Comparison of ENCODE assay signal across 8 cellular contexts in the genomic region with DNA sequence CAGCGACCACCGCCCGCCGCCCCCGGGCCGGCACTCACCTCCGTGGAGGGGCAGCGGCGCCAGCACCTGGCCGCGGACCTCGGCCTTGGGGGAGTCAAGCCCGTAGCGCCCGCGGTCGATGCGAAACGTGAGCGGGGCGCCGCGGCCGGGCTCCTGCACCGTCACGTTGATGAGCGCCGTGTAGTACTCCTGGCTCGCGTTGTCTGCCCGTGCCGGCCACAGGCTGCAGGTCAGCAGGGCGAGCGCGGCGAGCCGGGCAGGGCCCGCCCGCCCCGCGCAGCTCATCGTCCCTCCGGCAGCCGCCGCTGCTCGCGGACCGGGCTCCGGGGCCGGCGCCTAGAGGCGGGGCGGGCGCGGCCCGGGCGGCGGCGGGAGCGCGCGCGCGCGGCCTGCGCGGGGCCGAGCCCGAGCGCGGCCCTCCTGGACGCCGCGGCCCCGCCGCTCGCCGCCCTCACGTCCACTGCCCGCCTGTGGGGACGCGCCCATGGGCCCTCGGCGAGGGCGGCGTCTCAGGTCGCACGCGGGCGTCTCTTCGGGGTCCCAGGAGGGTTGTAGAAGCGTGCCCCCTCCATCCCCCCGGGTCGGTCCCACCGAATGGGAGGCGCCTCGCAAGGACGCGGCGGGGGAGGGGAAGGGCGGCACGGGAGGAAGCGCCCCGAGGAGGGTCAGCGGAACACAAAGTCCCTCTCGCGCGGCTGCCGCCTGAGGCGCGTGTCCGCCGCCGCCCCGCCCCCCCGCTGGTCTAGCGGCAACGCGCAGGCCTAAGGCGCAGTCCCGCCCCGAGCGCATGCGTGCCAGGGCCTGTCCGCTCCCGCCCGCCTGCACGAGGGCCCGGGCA. TPM values are rescaled to one million over a fixed set of nuclear protein-coding genes. Genes with fewer than 3 reads are reported as not detected.
A peak's percentile ranks its signal among the peaks of the same experiment; 100 is the strongest.
DNase-seq lines count a peak whose midpoint lies in the region; ATAC-seq and TF ChIP-seq lines count a peak whose summit lies in the region.

Gene RNF130 (minus strand): TSS at position 342 of the 838 bp plus-strand sequence. CDS start 57 bp downstream, at position 285.

- intact Hi-C loops in cardiac septum (cut with DNase I), result loop anchor here (5.0 kb wide), 1 partner anchor 164 kb away; the partner anchor contains the start of gene TBC1D9B

- H3K4me1 Mint-ChIP-seq in T-helper 17 cell, result peaks cover 19% of the 10 kb centered on the region

- no peaks in the 10 kb centered on the region for H3K36me3 ChIP-seq in trophoblast cell (ENCODE audit: control insufficient read depth in 1 of 2, insufficient read depth in 2 of 2, low read length in 2 of 2)
- no peaks in the 10 kb centered on the region for H3K36me3 ChIP-seq in thymus (ENCODE audit: control insufficient read depth, insufficient read depth)

- peak within 1 kb of the TSS; percentile 83 for H3K18ac ChIP-seq in trophoblast cell (ENCODE audit: low read length)

- H2BK5ac ChIP-seq in trophoblast cell (ENCODE audit: low read depth, low read length, poor library complexity), result peak within 1 kb of the TSS; percentile 74

- H3K27me3 ChIP-seq in trophoblast cell (ENCODE audit: insufficient read depth, low read length) (no peaks in the 10 kb centered on the region), thymus (ENCODE audit: control insufficient read depth, insufficient read depth) (peaks cover 37% of the 10 kb centered on the region)

- WGBS in trophoblast cell (ENCODE audit: extremely low coverage, insufficient coverage, insufficient read length), result no CpG with 5 or more reads among the region's 129 CpGs
- under 1% methylated on average over 129 of the region's 129 CpGs for WGBS in thymus

- H3K14ac ChIP-seq in trophoblast cell (ENCODE audit: low read length), result peak within 1 kb of the TSS; percentile 94

- peak within 1 kb of the TSS; percentile 97 for H2AFZ ChIP-seq in trophoblast cell (ENCODE audit: insufficient read depth, low read length, poor library complexity)

- no peaks in the 10 kb centered on the region for H3K27me3 Mint-ChIP-seq in T-helper 17 cell

- H4K8ac ChIP-seq in trophoblast cell (ENCODE audit: low read depth, low read length), result peak within 1 kb of the TSS; percentile 97

- H3K9me3 ChIP-seq in T-helper 17 cell (ENCODE audit: control insufficient read depth, low read length, poor library complexity, severe bottlenecking), result no peaks in the 10 kb centered on the region
- peaks cover 4% of the 10 kb centered on the region for H3K9me3 ChIP-seq in trophoblast cell (ENCODE audit: insufficient read depth, low read depth, low read length)
- no peaks in the 10 kb centered on the region for H3K9me3 ChIP-seq in thymus (ENCODE audit: control insufficient read depth)

- H3K9ac ChIP-seq in trophoblast cell (ENCODE audit: low read length), result peak within 1 kb of the TSS; percentile 96

- TF ChIP-seq CTCF in AG09309 (IDR thresholded peaks at IDR 0.05; ENCODE audit: control insufficient read depth, insufficient read depth, low read depth, low read length, missing control alignments) (no peak), GM20000 (IDR thresholded peaks at IDR 0.05; ENCODE audit: extremely low read depth, missing control alignments) (no peak)

- H4K12ac ChIP-seq in trophoblast cell (ENCODE audit: low read depth, low read length), result peak within 1 kb of the TSS; percentile 99

- peaks cover 7% of the 10 kb centered on the region for H3K79me2 ChIP-seq in trophoblast cell (ENCODE audit: control insufficient read depth, insufficient read depth, low read length, poor library complexity)

- H3K4me3 ChIP-seq in AG09309 (ENCODE audit: control insufficient read depth, low read depth, low read length), result peak within 1 kb of the TSS; percentile 74
- H3K4me3 ChIP-seq in trophoblast cell (ENCODE audit: low read depth, low read length), result peak within 1 kb of the TSS; percentile 94
- peak within 1 kb of the TSS; percentile 77 for H3K4me3 ChIP-seq in thymus (ENCODE audit: low read length)

- H3K4me1 ChIP-seq in trophoblast cell (ENCODE audit: control insufficient read depth in 1 of 2, insufficient read depth in 2 of 2, low read length in 2 of 2), result peaks cover 4 to 7% of the 10 kb centered on the region in 2 experiments
- H3K4me1 ChIP-seq in thymus (ENCODE audit: control insufficient read depth, insufficient read depth, low read length), result peaks cover 6% of the 10 kb centered on the region

- no peak within 1 kb of the TSS for H3K23ac ChIP-seq in trophoblast cell (ENCODE audit: low read length)

- peak within 1 kb of the TSS; percentile 94 for H3K4me3 Mint-ChIP-seq in T-helper 17 cell

- peak; percentile 85 for ATAC-seq in T-helper 17 cell

- H3K27ac ChIP-seq in trophoblast cell (ENCODE audit: low read depth, low read length) (peak within 1 kb of the TSS; percentile 86), thymus (ENCODE audit: low read depth) (peak within 1 kb of the TSS; percentile 96)

- DNase-seq in AG09309 (ENCODE audit: low read depth) (peak; percentile 56), GM20000 (ENCODE audit: low spot score) (peak; percentile 85), MV-4-11 (lab: John Stamatoyannopoulos, UW) (peak; percentile 82), T-helper 17 cell (peak; percentile 70 to 79 (median 75)), amniotic epithelial cell (ENCODE audit: low read depth) (peak; percentile 84), cardiac septum (ENCODE audit: low spot score) (peak; percentile 97), trophoblast cell (peak; percentile 93 to 97)

- H2BK12ac ChIP-seq in trophoblast cell (ENCODE audit: low read length), result peak within 1 kb of the TSS; percentile 13

- H3K4me2 ChIP-seq in trophoblast cell (ENCODE audit: low read length), result peak within 1 kb of the TSS; percentile 84

- peak within 1 kb of the TSS; percentile 94 for H4K91ac ChIP-seq in trophoblast cell (ENCODE audit: low read depth, low read length)

- peaks cover 7% of the 10 kb centered on the region for H3K79me1 ChIP-seq in trophoblast cell (ENCODE audit: low read length)

- H2AK5ac ChIP-seq in trophoblast cell (ENCODE audit: low read length), result no peak within 1 kb of the TSS

- peak within 1 kb of the TSS; percentile 69 for H3K27ac Mint-ChIP-seq in T-helper 17 cell

- no peaks in the 10 kb centered on the region for H3K36me3 Mint-ChIP-seq in T-helper 17 cell (ENCODE audit: low read depth)

- peak within 1 kb of the TSS; percentile 46 for H3K4ac ChIP-seq in trophoblast cell (ENCODE audit: low read depth, low read length)

- peak within 1 kb of the TSS; percentile 96 for H2BK120ac ChIP-seq in trophoblast cell (ENCODE audit: insufficient read depth, low read length, poor library complexity)

RNA-seq across cellular contexts. Expression of gene RNF130, which starts in this region (rescaled TPM):
- total RNA-seq in T-helper 17 cell, result 10 to 100 TPM; 10.8 to 15.3 TPM
- total RNA-seq in cardiac septum, result 33.7 TPM
- 20.1 and 20.9 TPM in 2 replicates for polyA plus RNA-seq in trophoblast cell (2013)
- 69.2 TPM for polyA plus RNA-seq in thymus

Comparison
In these comparisons a context has a peak if more than half of its experiments do, and no peak if none do; other contexts are left out.
1. Peak in every context shown above with its lines: DNase-seq, ATAC-seq, H3K4me3 ChIP-seq and H3K27ac ChIP-seq.